Comparison of ENCODE assay signal across 12 cellular contexts in genomic region chr13:103067751-103068563, GRCh38. TPM values are rescaled to one million over a fixed set of nuclear protein-coding genes. Genes with fewer than 3 reads are reported as not detected.
A peak's percentile ranks its signal among the peaks of the same experiment; 100 is the strongest.
DNase-seq lines count a peak whose midpoint lies in the region; ATAC-seq and TF ChIP-seq lines count a peak whose summit lies in the region.
"Had no signal": no experiment of that assay in that cellular context is flagged by ENCODE, and none has a peak within 500 bp of the region (broad histone marks: within the 10 kb centered on the region; RNA-seq: fewer than 3 reads in every experiment).

No MANE protein-coding gene starts in this region.

- POLR2A ChIA-PET in GM10248 (lab: Yijun Ruan, JAX), result no interaction called here
- POLR2A ChIA-PET in activated CD4-positive, alpha-beta T cell treated with anti-CD3 and anti-CD28 coated beads for 36 hours (lab: Charles Lee), result no interaction called here

- no peaks in the 10 kb centered on the region for H3K36me3 Mint-ChIP-seq in activated CD4-positive, alpha-beta T cell treated with anti-CD3 and anti-CD28 coated beads for 36 hours (ENCODE audit: low read depth)

- H3K9me3 Mint-ChIP-seq in activated CD4-positive, alpha-beta T cell treated with anti-CD3 and anti-CD28 coated beads for 36 hours (ENCODE audit: low read depth), result peaks cover 2% of the 10 kb centered on the region

- no peak for TF ChIP-seq POLR2A in ovary (IDR thresholded peaks at IDR 0.05)

- H3K4me3 ChIP-seq in epithelial cell of esophagus (ENCODE audit: low read length) (no peak overlapping the region), ovary (no peak overlapping the region)

- intact Hi-C loops in sciatic nerve (cut with DNase I), result no loop called here
- intact Hi-C loops in ovary (cut with DNase I), result no loop called here
- intact Hi-C loops in activated CD4-positive, alpha-beta T cell treated with anti-CD3 and anti-CD28 coated beads for 36 hours (cut with DNase I, micrococcal nuclease), result no loop called here

- ATAC-seq in GM19397 (IDR thresholded peaks at IDR 0.05; ENCODE audit: unreplicated experiment), result peak; percentile 52
- ATAC-seq in HG03354 (IDR thresholded peaks at IDR 0.05; ENCODE audit: poor library complexity, severe bottlenecking, unreplicated experiment), result peak; percentile 49
- no peak for ATAC-seq in sciatic nerve
- no peak for ATAC-seq in activated CD4-positive, alpha-beta T cell treated with anti-CD3 and anti-CD28 coated beads for 36 hours
- no peak for ATAC-seq in HG03469 (IDR thresholded peaks at IDR 0.05; ENCODE audit: unreplicated experiment)

- no peaks in the 10 kb centered on the region for H3K36me3 ChIP-seq in ovary

- no peaks in the 10 kb centered on the region for H3K27me3 ChIP-seq in ovary

- 65 to 71% (median 69%) methylated on average over 7 of the region's 7 CpGs for WGBS in ovary, 3 donors

- H3K4me1 Mint-ChIP-seq in activated CD4-positive, alpha-beta T cell treated with anti-CD3 and anti-CD28 coated beads for 36 hours, result no peaks in the 10 kb centered on the region

- H3K27me3 Mint-ChIP-seq in activated CD4-positive, alpha-beta T cell treated with anti-CD3 and anti-CD28 coated beads for 36 hours, result no peaks in the 10 kb centered on the region

- no peak overlapping the region for H3K4me3 Mint-ChIP-seq in activated CD4-positive, alpha-beta T cell treated with anti-CD3 and anti-CD28 coated beads for 36 hours

- CTCF ChIA-PET in GM10248 (lab: Yijun Ruan, JAX), result interaction anchor here (1.3 to 1.8 kb wide), 3 partner anchors 12 to 37 kb away, joined by 3 to 10 read pairs (median 3); no protein-coding TSS in a partner anchor
- CTCF ChIA-PET in activated CD4-positive, alpha-beta T cell treated with anti-CD3 and anti-CD28 coated beads for 36 hours (lab: Charles Lee), result no interaction called here

- TF ChIP-seq CTCF in GM10248 (IDR thresholded peaks at IDR 0.05; ENCODE audit: control extremely low read depth, extremely low read depth, low read depth, missing control alignments), result no peak
- TF ChIP-seq CTCF in epithelial cell of esophagus (IDR thresholded peaks at IDR 0.05; ENCODE audit: insufficient read depth, low read depth, low read length, missing control alignments), result peak; percentile 62
- no peak for TF ChIP-seq CTCF in ovary (IDR thresholded peaks at IDR 0.05)

- H3K27ac ChIP-seq in ovary, result no peak overlapping the region

- H3K27ac Mint-ChIP-seq in activated CD4-positive, alpha-beta T cell treated with anti-CD3 and anti-CD28 coated beads for 36 hours, result no peak overlapping the region

- no peaks in the 10 kb centered on the region for H3K9me3 ChIP-seq in ovary

- DNase-seq in GM10248 (ENCODE audit: extremely low spot score) (peak; percentile 20), epithelial cell of esophagus (ENCODE audit: low read depth) (peak; percentile 78), sciatic nerve (ENCODE audit: low spot score) (no peak), ovary (no peak)
- no peak for DNase-seq in activated CD4-positive, alpha-beta T cell treated with anti-CD3 and anti-CD28 coated beads for 36 hours
- DNase-seq: C1 segment of cervical spinal cord, HCEC 1CT, NCI-H2029 treated with DMSO at 0.1 percent for 48 hours, occipital lobe had no signal

- TF ChIP-seq EP300 in ovary (IDR thresholded peaks at IDR 0.05), result no peak

- H3K4me1 ChIP-seq in ovary (ENCODE audit: insufficient read depth), result no peaks in the 10 kb centered on the region

RNA-seq across cellular contexts. Expression of gene SLC10A2, which starts 1.7 kb away (rescaled TPM):
- total RNA-seq in sciatic nerve (not detected), ovary (under 1 TPM in 1 of 7 donors, not detected in 6; 0.83 TPM)
- not detected for polyA plus RNA-seq in ovary
- not detected for total RNA-seq in activated CD4-positive, alpha-beta T cell treated with anti-CD3 and anti-CD28 coated beads for 36 hours
- total RNA-seq: occipital lobe had no signal

Comparison
In these comparisons a context has a peak if more than half of its experiments do, and no peak if none do; other contexts are left out.
1. DNase-seq: peak in GM10248 (single experiment) and epithelial cell of esophagus (single experiment); none in sciatic nerve (single experiment), ovary (0 of 5) and activated CD4-positive, alpha-beta T cell treated with anti-CD3 and anti-CD28 coated beads for 36 hours (single experiment).
2. ATAC-seq: peak in GM19397 (single experiment) and HG03354 (single experiment); none in sciatic nerve (single experiment), activated CD4-positive, alpha-beta T cell treated with anti-CD3 and anti-CD28 coated beads for 36 hours (single experiment) and HG03469 (single experiment).